Comparison of ENCODE assay signal across 8 cellular contexts in genomic region chr19:16076154-16076957, GRCh38. TPM values are rescaled to one million over a fixed set of nuclear protein-coding genes. Genes with fewer than 3 reads are reported as not detected.
A peak's percentile ranks its signal among the peaks of the same experiment; 100 is the strongest.
DNase-seq lines count a peak whose midpoint lies in the region; ATAC-seq and TF ChIP-seq lines count a peak whose summit lies in the region.

TSS of gene TPM4 (plus strand) at chr19:16076495. CDS start at chr19:16076566, 71 bp downstream.

- H3K27ac Mint-ChIP-seq in activated T-cell treated with anti-CD3 and anti-CD28 coated beads, Interleukin-2, amount 50 U/mL, for 72 hours = peak within 1 kb of the TSS; percentile 99
- peak within 1 kb of the TSS; percentile 93 to 99 (median 98) for H3K27ac Mint-ChIP-seq in naive B cell
- H3K27ac Mint-ChIP-seq in stimulated activated effector memory CD8-positive, alpha-beta T cell treated with anti-CD3 and anti-CD28 coated beads, Interleukin-12 subunit alpha, Interleukin-12 subunit beta, amount 100 ng/mL, for 72 hours = peak within 1 kb of the TSS; percentile 98

- no peaks in the 10 kb centered on the region for H3K9me3 Mint-ChIP-seq in activated T-cell treated with anti-CD3 and anti-CD28 coated beads, Interleukin-2, amount 50 U/mL, for 72 hours
- H3K9me3 Mint-ChIP-seq in naive B cell = no peaks in the 10 kb centered on the region
- no peaks in the 10 kb centered on the region for H3K9me3 Mint-ChIP-seq in stimulated activated effector memory CD8-positive, alpha-beta T cell treated with anti-CD3 and anti-CD28 coated beads, Interleukin-12 subunit alpha, Interleukin-12 subunit beta, amount 100 ng/mL, for 72 hours

- no peaks in the 10 kb centered on the region for H3K27me3 Mint-ChIP-seq in activated T-cell treated with anti-CD3 and anti-CD28 coated beads, Interleukin-2, amount 50 U/mL, for 72 hours (ENCODE audit: low read depth)
- no peaks in the 10 kb centered on the region for H3K27me3 Mint-ChIP-seq in naive B cell

- peak within 1 kb of the TSS; percentile 95 for H3K4me3 ChIP-seq in BJ (ENCODE audit: low read depth, low read length)

- peak; percentile 72 for DNase-seq in BJ (ENCODE audit: low read depth)
- DNase-seq in activated T-cell treated with anti-CD3 and anti-CD28 coated beads, Interleukin-2, amount 50 U/mL, for 72 hours = peak; percentile 89 to 90
- DNase-seq in fibroblast of gingiva (ENCODE audit: low read depth) = peak; percentile 98
- peak; percentile 82 for DNase-seq in naive B cell
- peak; percentile 77 to 92 for DNase-seq in stimulated activated effector memory CD8-positive, alpha-beta T cell treated with anti-CD3 and anti-CD28 coated beads, Interleukin-12 subunit alpha, Interleukin-12 subunit beta, amount 100 ng/mL, for 72 hours (ENCODE audit: low spot score in 2 of 2)

- peaks cover 10% of the 10 kb centered on the region for H3K36me3 ChIP-seq in BJ (ENCODE audit: control insufficient read depth, insufficient read depth, low read length)

- TF ChIP-seq CTCF in BJ (IDR thresholded peaks at IDR 0.05; ENCODE audit: insufficient read depth, low read depth, low read length) = no peak

- ATAC-seq in GM19035 (IDR thresholded peaks at IDR 0.05; ENCODE audit: unreplicated experiment) = peak; percentile 59
- peak; percentile 49 for ATAC-seq in HG03457 (IDR thresholded peaks at IDR 0.05; ENCODE audit: unreplicated experiment)
- ATAC-seq in activated T-cell treated with anti-CD3 and anti-CD28 coated beads, Interleukin-2, amount 50 U/mL, for 72 hours (replicated peaks in 1 of 2) = peak; percentile 59 to 62
- peak; percentile 63 to 65 for ATAC-seq in naive B cell (ENCODE audit: low read depth in 2 of 2)
- ATAC-seq in stimulated activated effector memory CD8-positive, alpha-beta T cell treated with anti-CD3 and anti-CD28 coated beads, Interleukin-12 subunit alpha, Interleukin-12 subunit beta, amount 100 ng/mL, for 72 hours = peak; percentile 68

- H3K27me3 ChIP-seq in BJ (ENCODE audit: control insufficient read depth, insufficient read depth, low read length) = no peaks in the 10 kb centered on the region

- peaks cover 71% of the 10 kb centered on the region for H3K4me1 Mint-ChIP-seq in activated T-cell treated with anti-CD3 and anti-CD28 coated beads, Interleukin-2, amount 50 U/mL, for 72 hours (ENCODE audit: low read depth)
- H3K4me1 Mint-ChIP-seq in naive B cell = peaks cover 41 to 62% (median 61%) of the 10 kb centered on the region in 3 donors
- peaks cover 60% of the 10 kb centered on the region for H3K4me1 Mint-ChIP-seq in stimulated activated effector memory CD8-positive, alpha-beta T cell treated with anti-CD3 and anti-CD28 coated beads, Interleukin-12 subunit alpha, Interleukin-12 subunit beta, amount 100 ng/mL, for 72 hours

- POLR2A ChIA-PET in BJ (lab: Charles Lee) = interaction anchor here (0.6 to 2.5 kb wide), 8 partner anchors 9 to 109 kb away, joined by 3 to 11 read pairs (median 5); partner anchors contain the start of gene FAM32A

- CTCF ChIA-PET in BJ (lab: Yijun Ruan, JAX) = interaction anchor here (0.6 to 6.9 kb wide), 4 partner anchors 13 to 970 kb away, joined by 3 to 48 read pairs (median 10); no protein-coding TSS in a partner anchor

- peaks cover 16 to 26% of the 10 kb centered on the region in 2 donors for H3K36me3 Mint-ChIP-seq in activated T-cell treated with anti-CD3 and anti-CD28 coated beads, Interleukin-2, amount 50 U/mL, for 72 hours (ENCODE audit: insufficient read depth in 2 of 2)
- H3K36me3 Mint-ChIP-seq in naive B cell = no peaks in the 10 kb centered on the region
- peaks cover 59% of the 10 kb centered on the region for H3K36me3 Mint-ChIP-seq in stimulated activated effector memory CD8-positive, alpha-beta T cell treated with anti-CD3 and anti-CD28 coated beads, Interleukin-12 subunit alpha, Interleukin-12 subunit beta, amount 100 ng/mL, for 72 hours

- H3K4me3 Mint-ChIP-seq in activated T-cell treated with anti-CD3 and anti-CD28 coated beads, Interleukin-2, amount 50 U/mL, for 72 hours = peak within 1 kb of the TSS; percentile 92 to 94
- peak within 1 kb of the TSS; percentile 84 to 97 (median 91) for H3K4me3 Mint-ChIP-seq in naive B cell
- H3K4me3 Mint-ChIP-seq in stimulated activated effector memory CD8-positive, alpha-beta T cell treated with anti-CD3 and anti-CD28 coated beads, Interleukin-12 subunit alpha, Interleukin-12 subunit beta, amount 100 ng/mL, for 72 hours = peak within 1 kb of the TSS; percentile 97

TF ChIP-seq in PFSK-1, 5 proteins besides CTCF, POLR2A, EP300 and RAD21:
- TF ChIP-seq SIN3A (IDR thresholded peaks at IDR 0.05; ENCODE audit: borderline replicate concordance, insufficient read depth, low read length) = 0 out of 2 replicates have a peak, but pooled peaks have one; percentile 46
- TF ChIP-seq TAF1 (IDR thresholded peaks at IDR 0.05; ENCODE audit: borderline replicate concordance, insufficient read depth, low read length) = no peak
- peak; percentile 57 for TF ChIP-seq FOXP2 (optimal IDR thresholded peaks at IDR 0.05; ENCODE audit: borderline replicate concordance, extremely low read depth, extremely low read length, insufficient read depth)
- TF ChIP-seq, protein P1, sequence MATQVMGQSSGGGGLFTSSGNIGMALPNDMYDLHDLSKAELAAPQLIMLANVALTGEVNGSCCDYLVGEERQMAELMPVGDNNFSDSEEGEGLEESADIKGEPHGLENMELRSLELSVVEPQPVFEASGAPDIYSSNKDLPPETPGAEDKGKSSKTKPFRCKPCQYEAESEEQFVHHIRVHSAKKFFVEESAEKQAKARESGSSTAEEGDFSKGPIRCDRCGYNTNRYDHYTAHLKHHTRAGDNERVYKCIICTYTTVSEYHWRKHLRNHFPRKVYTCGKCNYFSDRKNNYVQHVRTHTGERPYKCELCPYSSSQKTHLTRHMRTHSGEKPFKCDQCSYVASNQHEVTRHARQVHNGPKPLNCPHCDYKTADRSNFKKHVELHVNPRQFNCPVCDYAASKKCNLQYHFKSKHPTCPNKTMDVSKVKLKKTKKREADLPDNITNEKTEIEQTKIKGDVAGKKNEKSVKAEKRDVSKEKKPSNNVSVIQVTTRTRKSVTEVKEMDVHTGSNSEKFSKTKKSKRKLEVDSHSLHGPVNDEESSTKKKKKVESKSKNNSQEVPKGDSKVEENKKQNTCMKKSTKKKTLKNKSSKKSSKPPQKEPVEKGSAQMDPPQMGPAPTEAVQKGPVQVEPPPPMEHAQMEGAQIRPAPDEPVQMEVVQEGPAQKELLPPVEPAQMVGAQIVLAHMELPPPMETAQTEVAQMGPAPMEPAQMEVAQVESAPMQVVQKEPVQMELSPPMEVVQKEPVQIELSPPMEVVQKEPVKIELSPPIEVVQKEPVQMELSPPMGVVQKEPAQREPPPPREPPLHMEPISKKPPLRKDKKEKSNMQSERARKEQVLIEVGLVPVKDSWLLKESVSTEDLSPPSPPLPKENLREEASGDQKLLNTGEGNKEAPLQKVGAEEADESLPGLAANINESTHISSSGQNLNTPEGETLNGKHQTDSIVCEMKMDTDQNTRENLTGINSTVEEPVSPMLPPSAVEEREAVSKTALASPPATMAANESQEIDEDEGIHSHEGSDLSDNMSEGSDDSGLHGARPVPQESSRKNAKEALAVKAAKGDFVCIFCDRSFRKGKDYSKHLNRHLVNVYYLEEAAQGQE (IDR thresholded peaks at IDR 0.05; ENCODE audit: insufficient read depth in 1 of 2, low read depth in 2 of 2, low read length in 2 of 2) = no peak
- peak; percentile 63 for TF ChIP-seq POLR2AphosphoS5 (IDR thresholded peaks at IDR 0.05; ENCODE audit: low read depth, low read length)

RNA-seq across cellular contexts. Expression of gene TPM4, which starts in this region (rescaled TPM):
- polyA plus RNA-seq in BJ (2011; rRNA removed) = 942 and 1,247 TPM in 2 replicates
- 243 and 338 TPM in 2 replicates for polyA minus RNA-seq in BJ (2011; rRNA and poly(A)+ RNA removed)
- 768 TPM for polyA plus RNA-seq in PFSK-1 (2012; ENCODE audit: insufficient read length, low read depth)
- total RNA-seq in activated T-cell treated with anti-CD3 and anti-CD28 coated beads, Interleukin-2, amount 50 U/mL, for 72 hours = 100 to 1,000 TPM; 427 to 456 TPM
- polyA plus RNA-seq in naive B cell (ENCODE audit: low read depth in 6 of 6) = 10 to 100 TPM; 53.6 to 85.7 (median 76.7) TPM

Comparison
In these comparisons a context has a peak if more than half of its experiments do, and no peak if none do; other contexts are left out.
1. Peak in every context shown above with its lines: DNase-seq, ATAC-seq and H3K4me3 ChIP-seq.
2. RNA of gene TPM4 (polyA plus RNA-seq): 942 to 1,247 TPM in BJ; 53.6 to 85.7 TPM in naive B cell; every median in the first group is over 10 times any median in the second.